15 cellular contexts compared by ENCODE assay signal in genomic region chr19:1535699-1536098, GRCh38. TPM values are rescaled to one million over a fixed set of nuclear protein-coding genes. Genes with fewer than 3 reads are reported as not detected.
"Had no signal": no experiment of that assay in that cellular context is flagged by ENCODE, and none has a peak within 500 bp of the region (broad histone marks: within the 10 kb centered on the region; RNA-seq: fewer than 3 reads in every experiment).

No MANE protein-coding gene starts in this region.

RNA-seq across cellular contexts. Expression of gene PLK5, which starts 11.8 kb away (rescaled TPM):
- total RNA-seq: activated naive CD4-positive, alpha-beta T cell treated with anti-CD3 and anti-CD28 coated beads for 36 hours; activated naive CD4-positive, alpha-beta T cell treated with anti-CD3 and anti-CD28 coated beads, Interleukin-2, amount 50 U/mL, for 72 hours; activated naive CD8-positive, alpha-beta T cell treated with anti-CD3 and anti-CD28 coated beads for 36 hours; activated naive CD8-positive, alpha-beta T cell treated with anti-CD3 and anti-CD28 coated beads, Interleukin-2, amount 10 ng/mL, durations not matched to agents 7 days and 5 days; activated T-cell treated with anti-CD3 and anti-CD28 coated beads, Interleukin-2, amount 50 U/mL, for 4 hours; activated T-cell treated with anti-CD3 and anti-CD28 coated beads, Interleukin-2, amount 50 U/mL, for 72 hours; activated T-helper 1 cell treated with anti-CD3 and anti-CD28 coated beads, Interleukin-12 subunit alpha, Interleukin-12 subunit beta, Interleukin-2, Interleukin-4 antibody, amounts not matched to agents 30 ng/mL and 10 ng/mL and 1 ng/mL, durations not matched to agents 14 hours and 24 hours and 36 hours; activated T-helper 17 cell treated with anti-CD3 and anti-CD28 coated beads, Interleukin-2, amount 50 U/mL, for 72 hours; activated T-helper 2 cell treated with anti-CD3 and anti-CD28 coated beads, Interferon-gamma antibody, Interleukin-2, Interleukin-4, amounts not matched to agents 10 μg/mL and 5 μg/mL and 100 μg/mL, durations not matched to agents 14 hours and 24 hours and 36 hours; aorta; ascending aorta; body of pancreas; bronchial epithelial cell; cardiac septum had no signal

RNA-seq across cellular contexts. Expression of gene ADAMTSL5, which starts 22.9 kb away (rescaled TPM):
- total RNA-seq: cerebellum had no signal
